In genomic region chr3:171465768-171466167, GRCh38 we compare ENCODE assay signal across 31 cellular contexts.
"Had no signal": no experiment of that assay in that cellular context is flagged by ENCODE, and none has a peak within 500 bp of the region (broad histone marks: within the 10 kb centered on the region; RNA-seq: fewer than 3 reads in every experiment).

No MANE protein-coding gene starts in this region.

- H3K27ac ChIP-seq: brain microvascular endothelial cell, esophagus muscularis mucosa, gastroesophageal sphincter, ovary, prostate gland, skin epidermis, thoracic aorta had no signal

- H3K4me1 ChIP-seq: prostate gland had no signal

- DNase-seq: activated CD4-positive, alpha-beta T cell treated with anti-CD3 and anti-CD28 coated beads for 36 hours; activated CD4-positive, CD25-positive, alpha-beta regulatory T cell; activated effector memory CD4-positive, alpha-beta T cell treated with Interleukin-2 at 50 U/mL for 16 hours; activated naive CD4-positive, alpha-beta T cell treated with Interleukin-2 at 50 U/mL for 16 hours; activated naive CD8-positive, alpha-beta T cell treated with anti-CD3 and anti-CD28 coated beads, Interleukin-2, amount 10 ng/mL, durations not matched to agents 7 days and 5 days; activated T-cell treated with anti-CD3 and anti-CD28 coated beads for 4 hours; activated T-cell treated with anti-CD3 and anti-CD28 coated beads, Interleukin-2, amount 50 U/mL, for 72 hours; amniotic stem cell; brain microvascular endothelial cell; central memory CD4-positive, alpha-beta T cell; dermis blood vessel endothelial cell; effector CD4-positive, alpha-beta T cell; head of caudate nucleus; hippocampal formation; left cardiac atrium; left ventricle myocardium superior; ovary; retina; stimulated activated CD4-positive, alpha-beta T cell treated with anti-CD3 and anti-CD28 coated beads, Interleukin-12 subunit alpha, Interleukin-12 subunit beta, amount 100 ng/mL, for 4 hours; stimulated activated CD4-positive, alpha-beta T cell treated with anti-CD3 and anti-CD28 coated beads, Interleukin-4, amount 100 ng/mL, for 1 hour; trophoblast cell had no signal

- H3K4me3 ChIP-seq: esophagus muscularis mucosa, gastroesophageal sphincter, ovary, prostate gland, skin epidermis, thoracic aorta had no signal

- H3K27me3 ChIP-seq: brain microvascular endothelial cell, esophagus muscularis mucosa, gastroesophageal sphincter, ovary had no signal

- ATAC-seq: activated CD4-positive, alpha-beta T cell treated with anti-CD3 and anti-CD28 coated beads for 36 hours; gastroesophageal sphincter; left cardiac atrium; left ventricle myocardium superior; sciatic nerve had no signal

- FAIRE-seq: astrocyte, colon, keratinocyte, urothelium cell line had no signal

- H3K9me3 ChIP-seq: esophagus muscularis mucosa, gastroesophageal sphincter, ovary, prostate gland, thoracic aorta had no signal

- H3K36me3 ChIP-seq: brain microvascular endothelial cell, esophagus muscularis mucosa, gastroesophageal sphincter, ovary, prostate gland, thoracic aorta had no signal
